In the genomic region with DNA sequence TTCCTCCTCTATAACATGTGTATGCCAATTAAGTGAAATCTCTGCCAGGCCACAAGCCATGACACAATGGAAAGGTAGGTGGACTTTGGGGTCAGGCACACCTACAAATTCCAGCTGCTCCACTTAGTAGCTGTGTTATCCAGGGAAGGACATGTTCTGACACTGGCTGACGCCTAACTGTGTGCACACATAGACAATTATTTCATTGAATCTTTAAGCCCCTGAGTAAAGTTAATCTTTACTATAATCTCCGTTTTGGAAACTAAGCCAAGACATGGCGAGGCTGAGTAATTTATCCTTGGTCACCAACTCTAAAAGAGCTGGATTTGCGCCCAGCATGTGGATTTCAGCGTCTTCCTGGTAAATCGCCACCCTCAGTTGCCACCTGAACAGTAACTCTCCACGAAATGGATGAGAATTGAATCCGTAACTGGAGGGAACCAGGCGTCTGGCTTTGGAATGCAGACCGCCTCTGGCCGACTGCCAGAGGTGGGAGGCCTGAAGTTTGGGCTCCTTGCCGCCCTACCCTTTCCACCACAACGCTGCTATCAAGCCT, we compare ENCODE assay signal across 8 cellular contexts. TPM values are rescaled to one million over a fixed set of nuclear protein-coding genes. Genes with fewer than 3 reads are reported as not detected.
A peak's percentile ranks its signal among the peaks of the same experiment; 100 is the strongest.
DNase-seq lines count a peak whose midpoint lies in the region; ATAC-seq, FAIRE-seq and TF ChIP-seq lines count a peak whose summit lies in the region.

No MANE protein-coding gene starts in this region.

- H3K27ac ChIP-seq in adrenal gland: peak overlapping the region in 4 of 5 donors; percentile 46 to 85 (median 76)
- H3K27ac ChIP-seq in HepG2 (ENCODE audit: extremely low read length, insufficient read depth, low read length): peak overlapping the region; percentile 57
- peak overlapping the region in 3 of 4 donors; percentile 9 to 79 (median 72) for H3K27ac ChIP-seq in tibial nerve

- H3K4me1 ChIP-seq in BE2C (no peaks in the 10 kb centered on the region; the same call in 1 of the 2 replicates), adrenal gland (replicated peaks in 1 of 2) (peaks cover 15 to 18% of the 10 kb centered on the region in 2 donors), HepG2 (ENCODE audit: insufficient read depth, low read length) (peaks cover 27% of the 10 kb centered on the region), tibial nerve (peaks cover 0 to 28% (median 12%) of the 10 kb centered on the region in 4 donors)

- WGBS in adrenal gland, 4 donors: 28 to 53% (median 40%) methylated on average over 10 to 13 of the region's 13 CpGs
- 7% methylated on average over 9 of the region's 13 CpGs for WGBS in HepG2 (ENCODE audit: low lambda C conversion rate)
- 50 to 52% methylated on average over 13 of the region's 13 CpGs for WGBS in tibial nerve, 2 donors

- H3K4me3 ChIP-seq in BE2C (ENCODE audit: low read depth, low read length): peak overlapping the region; percentile 96
- H3K4me3 ChIP-seq in adrenal gland: peak overlapping the region in 1 of 4 donors; percentile 91
- peak overlapping the region; percentile 61 to 90 (median 62) for H3K4me3 ChIP-seq in HepG2 (replicated peaks in 1 of 3; ENCODE audit: insufficient read depth in 1 of 3, low read depth in 2 of 3, low read length in 3 of 3)
- H3K4me3 ChIP-seq in tibial nerve: peak overlapping the region in 2 of 4 donors; percentile 93 to 96

- no peak for FAIRE-seq in HepG2 (lab: Jason Lieb, UNC)

- BruUV-seq in HepG2 (replicated peaks; lab: Mats Ljungman, UMichigan): TSS peak; percentile 84

- DNase-seq in BE2C: peak; percentile 45
- DNase-seq in HT-29 (ENCODE audit: low spot score): peak; percentile 80
- peak; percentile 67 to 82 (median 78) for DNase-seq in adrenal gland
- DNase-seq in HepG2 (ENCODE audit: low spot score): peak; percentile 49
- no peak for DNase-seq in tibial nerve (ENCODE audit: low spot score in 2 of 2)
- no peak for DNase-seq in GM10248 (ENCODE audit: extremely low spot score)
- no peak for DNase-seq in stimulated activated CD8-positive, alpha-beta memory T cell treated with anti-CD3 and anti-CD28 coated beads, Interleukin-4, amount 100 ng/mL, for 48 hours

- no peaks in the 10 kb centered on the region; the same call in 1 of the 2 replicates for H4K20me1 ChIP-seq in HepG2 (ENCODE audit: insufficient read depth, low read length)

- TF ChIP-seq POLR2A in adrenal gland (IDR thresholded peaks at IDR 0.05) (no peak), HepG2 (IDR thresholded peaks at IDR 0.05; ENCODE audit: insufficient read depth in 1 of 2, low read depth in 2 of 2, low read length in 2 of 2) (peak in 1 of 2 experiments; percentile 29; a peak in 1 of 4 replicates), tibial nerve (IDR thresholded peaks at IDR 0.05) (no peak)

- no peaks in the 10 kb centered on the region for H3K9me3 ChIP-seq in BE2C
- H3K9me3 ChIP-seq in adrenal gland (replicated peaks in 1 of 3): no peaks in the 10 kb centered on the region
- H3K9me3 ChIP-seq in HepG2 (ENCODE audit: low read length): no peaks in the 10 kb centered on the region
- H3K9me3 ChIP-seq in tibial nerve: no peaks in the 10 kb centered on the region

- no peak for TF ChIP-seq RAD21 in HepG2 (CRISPR knock-in tag; IDR thresholded peaks at IDR 0.05)

- CTCF ChIA-PET in HepG2 (lab: Yijun Ruan, JAX; ENCODE audit: low intra/inter-chr PET ratio, low total read pairs) (interaction anchor here (1.6 to 2.1 kb wide), 3 partner anchors 11 to 302 kb away, joined by 5 to 40 read pairs (median 10); no protein-coding TSS in a partner anchor), GM10248 (lab: Yijun Ruan, JAX) (interaction anchor here (0.8 to 5.9 kb wide), 12 partner anchors 10 to 947 kb away, joined by 3 to 31 read pairs (median 4); no protein-coding TSS in a partner anchor)

- peak overlapping the region; percentile 93 for H3K4me2 ChIP-seq in HepG2 (ENCODE audit: low read depth, low read length)

- TF ChIP-seq CTCF in BE2C (IDR thresholded peaks at IDR 0.05; ENCODE audit: low read depth, low read length): no peak
- no peak for TF ChIP-seq CTCF in adrenal gland (IDR thresholded peaks at IDR 0.05)
- TF ChIP-seq CTCF in HepG2 (CRISPR knock-in tag; IDR thresholded peaks at IDR 0.05): no peak
- no peak for TF ChIP-seq CTCF in tibial nerve (IDR thresholded peaks at IDR 0.05)
- no peak for TF ChIP-seq CTCF in GM10248 (IDR thresholded peaks at IDR 0.05; ENCODE audit: control extremely low read depth, extremely low read depth, low read depth, missing control alignments)

- H3K27me3 ChIP-seq in BE2C: no peaks in the 10 kb centered on the region
- no peaks in the 10 kb centered on the region for H3K27me3 ChIP-seq in adrenal gland
- H3K27me3 ChIP-seq in HepG2 (ENCODE audit: control insufficient read depth in 1 of 2, insufficient read depth in 2 of 2, low read length in 2 of 2): no peaks in the 10 kb centered on the region; a peak in 1 of 5 replicates
- no peaks in the 10 kb centered on the region for H3K27me3 ChIP-seq in tibial nerve

- in situ Hi-C loops in HepG2 (cut with HindIII; ENCODE audit: extremely low pct_ligation_motif_present, low pct_unique_long_range_greater_than_20kb): loop anchor here (10.0 to 25.0 kb wide), 2 partner anchors 344 to 502 kb away; partner anchors contain the start of gene PLEKHA6

- ATAC-seq in HepG2 (peak; percentile 48), GM19452 (IDR thresholded peaks at IDR 0.05; ENCODE audit: unreplicated experiment) (no peak)

- POLR2A ChIA-PET in HepG2 (lab: Yijun Ruan, JAX): interaction anchor here (0.8 to 1.9 kb wide), 7 partner anchors 60 to 291 kb away, joined by 3 to 7 read pairs (median 4); partner anchors contain the start of genes ETNK2 and SOX13
- POLR2A ChIA-PET in GM10248 (lab: Yijun Ruan, JAX): interaction anchor here (0.7 kb wide), 1 partner anchor 337 kb away, joined by 3 read pairs; no protein-coding TSS in a partner anchor

- H3K36me3 ChIP-seq in BE2C: peaks cover 39% of the 10 kb centered on the region
- peaks cover 0 to 30% of the 10 kb centered on the region in 2 donors for H3K36me3 ChIP-seq in adrenal gland (replicated peaks in 1 of 2)
- peaks cover 5 to 21% of the 10 kb centered on the region in 2 experiments; a peak in 4 of 5 replicates for H3K36me3 ChIP-seq in HepG2 (replicated peaks in 1 of 2; ENCODE audit: control insufficient read depth in 1 of 2, insufficient read depth in 2 of 2, low read length in 2 of 2)
- peaks cover 0 to 34% (median 0%) of the 10 kb centered on the region in 3 donors for H3K36me3 ChIP-seq in tibial nerve

- TF ChIP-seq EP300 in HepG2 (IDR thresholded peaks at IDR 0.05; ENCODE audit: low read depth in 2 of 2, low read length in 2 of 2) (no peak), HepG2 (CRISPR knock-in tag; IDR thresholded peaks at IDR 0.05; ENCODE audit: borderline replicate concordance) (no peak), tibial nerve (IDR thresholded peaks at IDR 0.05) (no peak)

- peak overlapping the region; percentile 66 for H3K9ac ChIP-seq in HepG2 (ENCODE audit: insufficient read depth, low read depth, low read length)

- peak overlapping the region; percentile 98 for H2AFZ ChIP-seq in HepG2 (ENCODE audit: low read length)

- intact Hi-C loops in adrenal gland (cut with DNase I): loop anchor here in 1 of 2 donors (10.0 kb wide), 1 partner anchor 344 kb away; no protein-coding TSS in a partner anchor
- intact Hi-C loops in HepG2 (cut with micrococcal nuclease; ENCODE audit: unreplicated experiment): loop anchor here (5.0 kb wide), 2 partner anchors 212 to 352 kb away; partner anchors contain the start of genes GOLT1A and SOX13

- peaks cover 25% of the 10 kb centered on the region for H3K79me2 ChIP-seq in HepG2 (ENCODE audit: insufficient read depth, low read length)

TF ChIP-seq in HepG2, 621 proteins besides CTCF, POLR2A, EP300 and RAD21 (continues in another document):
- no peak for TF ChIP-seq ZNF234 (CRISPR knock-in tag; conservative IDR thresholded peaks at IDR 0.05)
- TF ChIP-seq ZNF879 (CRISPR knock-in tag; IDR thresholded peaks at IDR 0.05): 0 out of 2 replicates have a peak, but pooled peaks have one; percentile 21
- TF ChIP-seq GFI1 (CRISPR knock-in tag; IDR thresholded peaks at IDR 0.05; ENCODE audit: borderline replicate concordance): peak; percentile 56; the same call in 1 of the 2 replicates
- TF ChIP-seq HNF4A (CRISPR knock-in tag; IDR thresholded peaks at IDR 0.05): peak; percentile 25; the same call in 1 of the 2 replicates

RNA-seq across cellular contexts. Expression of gene SNRPE, which starts 0.9 kb away (rescaled TPM):
- polyA plus RNA-seq in BE2C (2012; ENCODE audit: insufficient read depth, insufficient read length, low read depth): 381 TPM
- total RNA-seq in HT-29 (2014; rRNA removed; shearing (Covaris generic)): 46.2 and 83.6 TPM in 2 replicates
- total RNA-seq in adrenal gland (100 to 1,000 TPM in 1 of 8 donors, 10 to 100 TPM in 7; 30.1 to 102 (median 67.2) TPM), HepG2 (2016; rRNA removed; fragmentation: Illumina TruSeq; extraction: Trizol) (281 and 397 TPM in 2 replicates), tibial nerve (10 to 100 TPM; 31.5 to 86.3 (median 41.8) TPM)
- polyA plus RNA-seq in adrenal gland (100 to 1,000 TPM in 1 of 3 donors, 10 to 100 TPM in 2; 54.5 to 146 (median 72.1) TPM), HepG2 (2011; rRNA removed) (99.9 and 146 TPM in 2 replicates)
- total RNA-seq in HepG2 (2016; cell fraction: cytosol; rRNA removed; fragmentation: Illumina TruSeq; extraction: Trizol; ENCODE audit: low read depth): 127 and 132 TPM in 2 replicates
- total RNA-seq in HepG2 (2016; cell fraction: insoluble cytoplasmic fraction; rRNA removed; fragmentation: Illumina TruSeq; extraction: Trizol): 284 and 448 TPM in 2 replicates
- 202 and 234 TPM in 2 replicates for total RNA-seq in HepG2 (2016; cell fraction: membrane; rRNA removed; fragmentation: Illumina TruSeq; extraction: Trizol)
- 116 and 125 TPM in 2 replicates for total RNA-seq in HepG2 (2016; cell fraction: nucleus; rRNA removed; fragmentation: Illumina TruSeq; extraction: Trizol)
- polyA plus RNA-seq in HepG2 (2011; cell fraction: cytosol; rRNA removed): 124 and 143 TPM in 2 replicates
- polyA plus RNA-seq in HepG2 (2011; cell fraction: nucleus; rRNA removed): 40.4 and 45.1 TPM in 2 replicates
- 214 and 272 TPM in 2 replicates for polyA plus RNA-seq in HepG2 (2012)
- 231 and 232 TPM in 2 replicates for polyA plus RNA-seq in HepG2 (2016; cell fraction: cytosol; fragmentation: Illumina TruSeq; extraction: Trizol; ENCODE audit: low read depth)
- polyA plus RNA-seq in HepG2 (2016; cell fraction: insoluble cytoplasmic fraction; fragmentation: Illumina TruSeq; extraction: Trizol; ENCODE audit: low read depth): 479 and 511 TPM in 2 replicates
- polyA plus RNA-seq in HepG2 (2016; cell fraction: membrane; fragmentation: Illumina TruSeq; extraction: Trizol; ENCODE audit: low read depth): 269 and 273 TPM in 2 replicates
- 235 and 237 TPM in 2 replicates for polyA plus RNA-seq in HepG2 (2016; cell fraction: nucleus; fragmentation: Illumina TruSeq; extraction: Trizol; ENCODE audit: insufficient read depth, low read depth)
- 19.3 and 51.2 TPM in 2 replicates for polyA minus RNA-seq in HepG2 (2011; rRNA and poly(A)+ RNA removed; ENCODE audit: low replicate concordance)
- polyA minus RNA-seq in HepG2 (2011; cell fraction: cytosol; rRNA and poly(A)+ RNA removed): 18.3 and 33.6 TPM in 2 replicates
- polyA minus RNA-seq in HepG2 (2011; cell fraction: nucleus; rRNA and poly(A)+ RNA removed): 38.9 and 43.3 TPM in 2 replicates

Comparison
In these comparisons a context has a peak if more than half of its experiments do, and no peak if none do; other contexts are left out.
1. DNase-seq: peak in BE2C (single experiment), HT-29 (single experiment), adrenal gland (7 of 7) and HepG2 (single experiment); none in tibial nerve (0 of 2), GM10248 (single experiment) and stimulated activated CD8-positive, alpha-beta memory T cell treated with anti-CD3 and anti-CD28 coated beads, Interleukin-4, amount 100 ng/mL, for 48 hours (single experiment).
2. Peak in every context shown above with its lines, with median percentiles within 50 percentile points of each other: H3K27ac ChIP-seq.